ENCODE assay signal across 11 cellular contexts in the genomic region with DNA sequence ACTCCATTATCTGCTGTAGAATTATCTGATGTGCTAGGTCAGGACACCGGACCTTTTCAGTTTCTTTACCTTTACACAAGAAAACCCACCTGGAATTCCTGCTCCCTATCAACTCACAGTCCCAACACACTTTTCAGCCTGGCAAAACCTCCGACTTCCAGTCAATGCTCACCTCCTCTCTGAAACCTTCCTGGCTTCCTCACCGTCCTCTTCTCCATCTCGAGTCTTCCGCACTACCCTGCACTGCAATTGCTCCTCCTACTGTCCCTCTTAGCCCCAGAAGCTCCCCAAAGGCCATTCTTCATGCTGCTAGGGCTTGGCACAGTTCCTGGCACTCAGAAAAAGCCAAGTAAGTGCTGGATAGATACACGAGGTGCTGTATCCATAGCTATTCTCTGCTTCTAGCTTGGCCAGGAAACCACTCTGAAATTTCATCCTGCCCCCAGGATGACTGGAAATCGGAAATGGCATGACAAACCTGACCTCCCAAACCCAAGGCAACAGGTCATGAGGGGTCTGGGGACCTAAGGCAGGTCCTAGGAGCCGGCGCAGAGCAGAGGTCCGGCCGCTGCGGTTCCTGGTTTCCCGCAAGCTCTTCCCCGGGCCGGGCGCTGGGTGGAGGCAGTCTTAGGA. TPM values are rescaled to one million over a fixed set of nuclear protein-coding genes. Genes with fewer than 3 reads are reported as not detected.
DNase-seq lines count a peak whose midpoint lies in the region; ATAC-seq and TF ChIP-seq lines count a peak whose summit lies in the region.
"Had no signal": no experiment of that assay in that cellular context is flagged by ENCODE, and none has a peak within 500 bp of the region (broad histone marks: within the 10 kb centered on the region; RNA-seq: fewer than 3 reads in every experiment).

No MANE protein-coding gene starts in this region.

- peaks cover 0 to 86% (median 34%) of the 10 kb centered on the region in 7 donors for H3K27me3 ChIP-seq in spleen (replicated peaks in 1 of 7)

- H3K4me3 ChIP-seq in iPS-11a (ENCODE audit: low read depth, low read length), result peak overlapping the region; percentile 89
- peak overlapping the region in 6 of 8 donors; percentile 5 to 64 (median 22) for H3K4me3 ChIP-seq in spleen
- H3K4me3 ChIP-seq: GM12878 had no signal

- no peak for TF ChIP-seq POLR2A in spleen (IDR thresholded peaks at IDR 0.05)

- intact Hi-C loops in spleen (cut with DNase I; ENCODE audit: low total_unique reads), result no loop called here

- H3K9me3 ChIP-seq in spleen, result no peaks in the 10 kb centered on the region

- no peak for TF ChIP-seq CTCF in spleen (IDR thresholded peaks at IDR 0.05 in 8 of 11, conservative IDR thresholded peaks at IDR 0.05 in 3 of 11)

- peak; percentile 27 for DNase-seq in NCI-H1092 treated with DMSO at 0.1 percent for 48 hours (lab: John Stamatoyannopoulos, UW)
- DNase-seq in NCI-H1092 (lab: John Stamatoyannopoulos, UW), result no peak
- peak; percentile 52 for DNase-seq in SK-N-DZ (ENCODE audit: low spot score)
- DNase-seq in spleen, result no peak
- DNase-seq in SW480 (ENCODE audit: low spot score), result no peak
- no peak for DNase-seq in cerebellum (ENCODE audit: low spot score)
- DNase-seq: stimulated activated CD4-positive, alpha-beta T cell treated with anti-CD3 and anti-CD28 coated beads, Interleukin-4, amount 100 ng/mL, for 24 hours had no signal

- no peak for ATAC-seq in GM18519 (IDR thresholded peaks at IDR 0.05; ENCODE audit: low FRiP score, unreplicated experiment)
- ATAC-seq: GM12878 had no signal

- no peaks in the 10 kb centered on the region for H3K36me3 ChIP-seq in spleen

- WGBS in spleen, 5 donors, result 11 to 31% (median 14%) methylated on average over 7 to 16 of the region's 16 CpGs

- H3K4me1 ChIP-seq in spleen, result peaks cover 0 to 10% (median 5%) of the 10 kb centered on the region in 6 donors

- no peak overlapping the region for H3K27ac ChIP-seq in spleen
- H3K27ac ChIP-seq: 22Rv1 had no signal

RNA-seq across cellular contexts. Expression of a gene that starts 0.7 kb away (rescaled TPM):
- polyA plus RNA-seq in SK-N-DZ (2014; cell fraction: cytosol; rRNA removed), result 6.3 and 12.8 TPM in 2 replicates
- polyA plus RNA-seq in SK-N-DZ (2014; cell fraction: nucleus; rRNA removed), result 7.2 and 13.7 TPM in 2 replicates
- 1 to 10 TPM; 1.0 to 8.4 (median 2.9) TPM for total RNA-seq in spleen
- 1 to 10 TPM in 1 of 3 donors, under 1 TPM in 2; 0.65 to 3.6 (median 0.96) TPM for polyA plus RNA-seq in spleen
- total RNA-seq in cerebellum, result 54.2 TPM
- total RNA-seq: GM12878 had no signal
- polyA plus RNA-seq: GM12878 had no signal

Comparison
In these comparisons a context has a peak if more than half of its experiments do, and no peak if none do; other contexts are left out.
1. DNase-seq: peak in NCI-H1092 treated with DMSO at 0.1 percent for 48 hours (single experiment) and SK-N-DZ (single experiment); none in NCI-H1092 (single experiment), spleen (single experiment), SW480 (single experiment) and cerebellum (single experiment).